2 cellular contexts compared by ENCODE assay signal in the genomic region with DNA sequence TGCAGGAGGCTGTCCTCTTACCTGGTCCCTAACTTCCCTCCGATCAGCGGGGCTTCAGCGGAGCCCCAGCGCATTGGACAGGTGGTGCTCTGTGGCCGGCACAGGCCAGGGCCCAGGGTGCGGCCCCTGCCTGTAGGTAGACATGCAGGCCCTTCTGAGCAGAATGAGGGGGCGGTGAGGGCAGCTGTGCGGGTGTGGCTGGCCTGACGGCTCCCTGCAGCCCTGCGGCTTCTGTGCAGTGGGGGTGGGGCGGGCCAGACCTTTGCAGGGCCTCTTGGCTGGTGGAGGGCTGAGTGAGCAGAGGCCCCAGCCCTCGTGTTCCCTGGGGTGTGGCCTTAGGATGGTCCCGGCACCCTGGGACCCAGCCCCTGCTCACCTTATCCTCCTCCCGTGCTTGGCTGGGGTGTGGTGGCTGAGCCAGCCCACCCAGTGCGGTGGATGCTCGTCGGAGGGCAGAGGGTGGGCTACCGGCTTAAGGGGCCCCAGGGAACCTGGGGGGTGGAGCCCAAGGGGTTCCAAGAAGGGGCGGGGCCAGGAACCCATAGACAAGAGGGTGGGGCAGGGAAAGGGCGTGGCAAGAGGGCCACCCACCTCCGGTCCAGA.
TF ChIP-seq lines count a peak whose summit lies in the region.

No MANE protein-coding gene starts in this region.

TF ChIP-seq in A549, 52 proteins besides CTCF, POLR2A, EP300 and RAD21:
- TF ChIP-seq, protein P1, sequence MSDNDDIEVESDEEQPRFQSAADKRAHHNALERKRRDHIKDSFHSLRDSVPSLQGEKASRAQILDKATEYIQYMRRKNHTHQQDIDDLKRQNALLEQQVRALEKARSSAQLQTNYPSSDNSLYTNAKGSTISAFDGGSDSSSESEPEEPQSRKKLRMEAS (IDR thresholded peaks at IDR 0.05): peak; percentile 14; the same call in 1 of the 2 replicates
- TF ChIP-seq, protein P2, sequence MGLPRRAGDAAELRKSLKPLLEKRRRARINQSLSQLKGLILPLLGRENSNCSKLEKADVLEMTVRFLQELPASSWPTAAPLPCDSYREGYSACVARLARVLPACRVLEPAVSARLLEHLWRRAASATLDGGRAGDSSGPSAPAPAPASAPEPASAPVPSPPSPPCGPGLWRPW (IDR thresholded peaks at IDR 0.05): no peak

TF ChIP-seq in HCT116, 20 proteins besides CTCF, POLR2A, EP300 and RAD21:
- TF ChIP-seq CBX3 (IDR thresholded peaks at IDR 0.05; ENCODE audit: low read depth) (no peak), ZFX (IDR thresholded peaks at IDR 0.05) (no peak), EZH2phosphoT487 (IDR thresholded peaks at IDR 0.05; ENCODE audit: borderline replicate concordance) (no peak), FOSL1 (IDR thresholded peaks at IDR 0.05; ENCODE audit: low read depth) (no peak), TCF7L2 (IDR thresholded peaks at IDR 0.05; ENCODE audit: borderline replicate concordance, extremely low read depth, insufficient read depth, insufficient read length) (peak; percentile 10)
